Comparison of ENCODE assay signal across 1 cellular context in the genomic region with DNA sequence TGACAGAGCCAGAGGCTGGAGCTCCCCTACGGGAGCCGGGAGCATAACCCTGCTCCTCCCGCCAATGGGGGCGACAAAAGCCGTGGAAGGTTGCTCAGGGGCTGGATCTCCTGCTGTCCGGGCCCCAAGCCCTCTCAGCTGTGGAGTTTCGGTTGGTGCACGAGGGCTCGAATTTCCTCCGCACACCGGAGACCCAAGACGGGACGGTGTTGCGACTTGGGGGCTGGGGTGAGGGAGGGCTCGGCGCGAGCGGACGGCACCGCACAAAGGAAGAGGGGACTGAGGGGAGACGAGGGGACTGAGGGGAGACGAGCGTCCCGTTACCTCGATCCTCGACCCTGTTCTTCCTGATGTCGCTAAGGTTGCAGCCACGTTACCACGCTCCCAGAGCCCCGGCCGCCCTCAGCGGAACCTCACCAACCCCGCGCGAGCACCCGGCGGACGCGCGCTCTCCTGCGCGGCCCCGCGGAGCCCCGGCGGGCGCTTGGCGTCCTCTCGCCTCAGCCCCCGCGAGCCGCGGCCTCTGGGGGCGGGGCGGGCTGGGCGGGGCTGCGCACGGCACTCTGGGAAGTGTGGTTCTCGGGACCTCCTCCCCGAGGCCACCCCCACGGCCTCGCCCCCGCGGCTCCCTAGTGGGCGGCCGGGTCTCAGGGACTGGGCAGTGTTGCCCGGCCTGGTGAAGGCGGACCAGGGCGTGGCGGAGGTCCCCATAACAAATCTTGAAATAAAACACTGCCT.
TF ChIP-seq lines count a peak whose summit lies in the region.

A gene (minus strand): TSS at position 525 of the 738 bp plus-strand sequence. CDS start 25,079 bp downstream, outside the sequence.

TF ChIP-seq in HepG2, 621 proteins besides CTCF, POLR2A, EP300 and RAD21 (continued from another document and continues in another):
- TF ChIP-seq, protein P1, sequence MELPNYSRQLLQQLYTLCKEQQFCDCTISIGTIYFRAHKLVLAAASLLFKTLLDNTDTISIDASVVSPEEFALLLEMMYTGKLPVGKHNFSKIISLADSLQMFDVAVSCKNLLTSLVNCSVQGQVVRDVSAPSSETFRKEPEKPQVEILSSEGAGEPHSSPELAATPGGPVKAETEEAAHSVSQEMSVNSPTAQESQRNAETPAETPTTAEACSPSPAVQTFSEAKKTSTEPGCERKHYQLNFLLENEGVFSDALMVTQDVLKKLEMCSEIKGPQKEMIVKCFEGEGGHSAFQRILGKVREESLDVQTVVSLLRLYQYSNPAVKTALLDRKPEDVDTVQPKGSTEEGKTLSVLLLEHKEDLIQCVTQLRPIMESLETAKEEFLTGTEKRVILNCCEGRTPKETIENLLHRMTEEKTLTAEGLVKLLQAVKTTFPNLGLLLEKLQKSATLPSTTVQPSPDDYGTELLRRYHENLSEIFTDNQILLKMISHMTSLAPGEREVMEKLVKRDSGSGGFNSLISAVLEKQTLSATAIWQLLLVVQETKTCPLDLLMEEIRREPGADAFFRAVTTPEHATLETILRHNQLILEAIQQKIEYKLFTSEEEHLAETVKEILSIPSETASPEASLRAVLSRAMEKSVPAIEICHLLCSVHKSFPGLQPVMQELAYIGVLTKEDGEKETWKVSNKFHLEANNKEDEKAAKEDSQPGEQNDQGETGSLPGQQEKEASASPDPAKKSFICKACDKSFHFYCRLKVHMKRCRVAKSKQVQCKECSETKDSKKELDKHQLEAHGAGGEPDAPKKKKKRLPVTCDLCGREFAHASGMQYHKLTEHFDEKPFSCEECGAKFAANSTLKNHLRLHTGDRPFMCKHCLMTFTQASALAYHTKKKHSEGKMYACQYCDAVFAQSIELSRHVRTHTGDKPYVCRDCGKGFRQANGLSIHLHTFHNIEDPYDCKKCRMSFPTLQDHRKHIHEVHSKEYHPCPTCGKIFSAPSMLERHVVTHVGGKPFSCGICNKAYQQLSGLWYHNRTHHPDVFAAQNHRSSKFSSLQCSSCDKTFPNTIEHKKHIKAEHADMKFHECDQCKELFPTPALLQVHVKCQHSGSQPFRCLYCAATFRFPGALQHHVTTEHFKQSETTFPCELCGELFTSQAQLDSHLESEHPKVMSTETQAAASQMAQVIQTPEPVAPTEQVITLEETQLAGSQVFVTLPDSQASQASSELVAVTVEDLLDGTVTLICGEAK (IDR thresholded peaks at IDR 0.05): no peak
- TF ChIP-seq, protein P1 (CRISPR knock-in tag; IDR thresholded peaks at IDR 0.05): 0 out of 2 replicates have a peak, but pooled peaks have one; percentile 20
- TF ChIP-seq BRD4 (CRISPR knock-in tag; IDR thresholded peaks at IDR 0.05): no peak
- TF ChIP-seq ZNF329 (CRISPR knock-in tag; IDR thresholded peaks at IDR 0.05; ENCODE audit: low read depth): 0 out of 2 replicates have a peak, but pooled peaks have one; percentile 74
- TF ChIP-seq POLR2AphosphoS5 (IDR thresholded peaks at IDR 0.05; ENCODE audit: low read depth, low read length): peak; percentile 90
- TF ChIP-seq, protein P2, sequence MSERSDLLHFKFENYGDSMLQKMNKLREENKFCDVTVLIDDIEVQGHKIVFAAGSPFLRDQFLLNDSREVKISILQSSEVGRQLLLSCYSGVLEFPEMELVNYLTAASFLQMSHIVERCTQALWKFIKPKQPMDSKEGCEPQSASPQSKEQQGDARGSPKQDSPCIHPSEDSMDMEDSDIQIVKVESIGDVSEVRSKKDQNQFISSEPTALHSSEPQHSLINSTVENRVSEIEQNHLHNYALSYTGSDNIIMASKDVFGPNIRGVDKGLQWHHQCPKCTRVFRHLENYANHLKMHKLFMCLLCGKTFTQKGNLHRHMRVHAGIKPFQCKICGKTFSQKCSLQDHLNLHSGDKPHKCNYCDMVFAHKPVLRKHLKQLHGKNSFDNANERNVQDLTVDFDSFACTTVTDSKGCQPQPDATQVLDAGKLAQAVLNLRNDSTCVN (CRISPR knock-in tag; IDR thresholded peaks at IDR 0.05; ENCODE audit: borderline replicate concordance): no peak
- TF ChIP-seq ZNF484 (CRISPR knock-in tag; IDR thresholded peaks at IDR 0.05; ENCODE audit: borderline replicate concordance, low read depth): no peak
- no peak for TF ChIP-seq ZFP37 (CRISPR knock-in tag; IDR thresholded peaks at IDR 0.05; ENCODE audit: borderline replicate concordance)
- TF ChIP-seq, protein P3, sequence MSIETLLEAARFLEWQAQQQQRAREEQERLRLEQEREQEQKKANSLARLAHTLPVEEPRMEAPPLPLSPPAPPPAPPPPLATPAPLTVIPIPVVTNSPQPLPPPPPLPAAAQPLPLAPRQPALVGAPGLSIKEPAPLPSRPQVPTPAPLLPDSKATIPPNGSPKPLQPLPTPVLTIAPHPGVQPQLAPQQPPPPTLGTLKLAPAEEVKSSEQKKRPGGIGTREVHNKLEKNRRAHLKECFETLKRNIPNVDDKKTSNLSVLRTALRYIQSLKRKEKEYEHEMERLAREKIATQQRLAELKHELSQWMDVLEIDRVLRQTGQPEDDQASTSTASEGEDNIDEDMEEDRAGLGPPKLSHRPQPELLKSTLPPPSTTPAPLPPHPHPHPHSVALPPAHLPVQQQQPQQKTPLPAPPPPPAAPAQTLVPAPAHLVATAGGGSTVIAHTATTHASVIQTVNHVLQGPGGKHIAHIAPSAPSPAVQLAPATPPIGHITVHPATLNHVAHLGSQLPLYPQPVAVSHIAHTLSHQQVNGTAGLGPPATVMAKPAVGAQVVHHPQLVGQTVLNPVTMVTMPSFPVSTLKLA (IDR thresholded peaks at IDR 0.05): no peak
- TF ChIP-seq MATR3 (CRISPR knock-in tag; IDR thresholded peaks at IDR 0.05): no peak
- no peak for TF ChIP-seq MIER2 (CRISPR knock-in tag; IDR thresholded peaks at IDR 0.05)
- TF ChIP-seq, protein P4, sequence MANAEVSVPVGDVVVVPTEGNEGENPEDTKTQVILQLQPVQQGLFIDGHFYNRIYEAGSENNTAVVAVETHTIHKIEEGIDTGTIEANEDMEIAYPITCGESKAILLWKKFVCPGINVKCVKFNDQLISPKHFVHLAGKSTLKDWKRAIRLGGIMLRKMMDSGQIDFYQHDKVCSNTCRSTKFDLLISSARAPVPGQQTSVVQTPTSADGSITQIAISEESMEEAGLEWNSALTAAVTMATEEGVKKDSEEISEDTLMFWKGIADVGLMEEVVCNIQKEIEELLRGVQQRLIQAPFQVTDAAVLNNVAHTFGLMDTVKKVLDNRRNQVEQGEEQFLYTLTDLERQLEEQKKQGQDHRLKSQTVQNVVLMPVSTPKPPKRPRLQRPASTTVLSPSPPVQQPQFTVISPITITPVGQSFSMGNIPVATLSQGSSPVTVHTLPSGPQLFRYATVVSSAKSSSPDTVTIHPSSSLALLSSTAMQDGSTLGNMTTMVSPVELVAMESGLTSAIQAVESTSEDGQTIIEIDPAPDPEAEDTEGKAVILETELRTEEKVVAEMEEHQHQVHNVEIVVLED (CRISPR knock-in tag; IDR thresholded peaks at IDR 0.05; ENCODE audit: borderline replicate concordance): peak; percentile 45; the same call in 1 of the 2 replicates
- TF ChIP-seq, protein P5, sequence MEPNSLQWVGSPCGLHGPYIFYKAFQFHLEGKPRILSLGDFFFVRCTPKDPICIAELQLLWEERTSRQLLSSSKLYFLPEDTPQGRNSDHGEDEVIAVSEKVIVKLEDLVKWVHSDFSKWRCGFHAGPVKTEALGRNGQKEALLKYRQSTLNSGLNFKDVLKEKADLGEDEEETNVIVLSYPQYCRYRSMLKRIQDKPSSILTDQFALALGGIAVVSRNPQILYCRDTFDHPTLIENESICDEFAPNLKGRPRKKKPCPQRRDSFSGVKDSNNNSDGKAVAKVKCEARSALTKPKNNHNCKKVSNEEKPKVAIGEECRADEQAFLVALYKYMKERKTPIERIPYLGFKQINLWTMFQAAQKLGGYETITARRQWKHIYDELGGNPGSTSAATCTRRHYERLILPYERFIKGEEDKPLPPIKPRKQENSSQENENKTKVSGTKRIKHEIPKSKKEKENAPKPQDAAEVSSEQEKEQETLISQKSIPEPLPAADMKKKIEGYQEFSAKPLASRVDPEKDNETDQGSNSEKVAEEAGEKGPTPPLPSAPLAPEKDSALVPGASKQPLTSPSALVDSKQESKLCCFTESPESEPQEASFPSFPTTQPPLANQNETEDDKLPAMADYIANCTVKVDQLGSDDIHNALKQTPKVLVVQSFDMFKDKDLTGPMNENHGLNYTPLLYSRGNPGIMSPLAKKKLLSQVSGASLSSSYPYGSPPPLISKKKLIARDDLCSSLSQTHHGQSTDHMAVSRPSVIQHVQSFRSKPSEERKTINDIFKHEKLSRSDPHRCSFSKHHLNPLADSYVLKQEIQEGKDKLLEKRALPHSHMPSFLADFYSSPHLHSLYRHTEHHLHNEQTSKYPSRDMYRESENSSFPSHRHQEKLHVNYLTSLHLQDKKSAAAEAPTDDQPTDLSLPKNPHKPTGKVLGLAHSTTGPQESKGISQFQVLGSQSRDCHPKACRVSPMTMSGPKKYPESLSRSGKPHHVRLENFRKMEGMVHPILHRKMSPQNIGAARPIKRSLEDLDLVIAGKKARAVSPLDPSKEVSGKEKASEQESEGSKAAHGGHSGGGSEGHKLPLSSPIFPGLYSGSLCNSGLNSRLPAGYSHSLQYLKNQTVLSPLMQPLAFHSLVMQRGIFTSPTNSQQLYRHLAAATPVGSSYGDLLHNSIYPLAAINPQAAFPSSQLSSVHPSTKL (CRISPR knock-in tag; IDR thresholded peaks at IDR 0.05): peak; percentile 7; the same call in 1 of the 2 replicates
- 0 out of 2 replicates have a peak, but pooled peaks have one; percentile 67 for TF ChIP-seq ZNF446 (CRISPR knock-in tag; IDR thresholded peaks at IDR 0.05)
- no peak for TF ChIP-seq ZSCAN30 (CRISPR knock-in tag; IDR thresholded peaks at IDR 0.05)
- TF ChIP-seq ZNF709 (CRISPR knock-in tag; IDR thresholded peaks at IDR 0.05): peak; percentile 90; the same call in 1 of the 2 replicates
- TF ChIP-seq ZNF841 (CRISPR knock-in tag; IDR thresholded peaks at IDR 0.05; ENCODE audit: borderline replicate concordance): no peak
- TF ChIP-seq, protein P6, sequence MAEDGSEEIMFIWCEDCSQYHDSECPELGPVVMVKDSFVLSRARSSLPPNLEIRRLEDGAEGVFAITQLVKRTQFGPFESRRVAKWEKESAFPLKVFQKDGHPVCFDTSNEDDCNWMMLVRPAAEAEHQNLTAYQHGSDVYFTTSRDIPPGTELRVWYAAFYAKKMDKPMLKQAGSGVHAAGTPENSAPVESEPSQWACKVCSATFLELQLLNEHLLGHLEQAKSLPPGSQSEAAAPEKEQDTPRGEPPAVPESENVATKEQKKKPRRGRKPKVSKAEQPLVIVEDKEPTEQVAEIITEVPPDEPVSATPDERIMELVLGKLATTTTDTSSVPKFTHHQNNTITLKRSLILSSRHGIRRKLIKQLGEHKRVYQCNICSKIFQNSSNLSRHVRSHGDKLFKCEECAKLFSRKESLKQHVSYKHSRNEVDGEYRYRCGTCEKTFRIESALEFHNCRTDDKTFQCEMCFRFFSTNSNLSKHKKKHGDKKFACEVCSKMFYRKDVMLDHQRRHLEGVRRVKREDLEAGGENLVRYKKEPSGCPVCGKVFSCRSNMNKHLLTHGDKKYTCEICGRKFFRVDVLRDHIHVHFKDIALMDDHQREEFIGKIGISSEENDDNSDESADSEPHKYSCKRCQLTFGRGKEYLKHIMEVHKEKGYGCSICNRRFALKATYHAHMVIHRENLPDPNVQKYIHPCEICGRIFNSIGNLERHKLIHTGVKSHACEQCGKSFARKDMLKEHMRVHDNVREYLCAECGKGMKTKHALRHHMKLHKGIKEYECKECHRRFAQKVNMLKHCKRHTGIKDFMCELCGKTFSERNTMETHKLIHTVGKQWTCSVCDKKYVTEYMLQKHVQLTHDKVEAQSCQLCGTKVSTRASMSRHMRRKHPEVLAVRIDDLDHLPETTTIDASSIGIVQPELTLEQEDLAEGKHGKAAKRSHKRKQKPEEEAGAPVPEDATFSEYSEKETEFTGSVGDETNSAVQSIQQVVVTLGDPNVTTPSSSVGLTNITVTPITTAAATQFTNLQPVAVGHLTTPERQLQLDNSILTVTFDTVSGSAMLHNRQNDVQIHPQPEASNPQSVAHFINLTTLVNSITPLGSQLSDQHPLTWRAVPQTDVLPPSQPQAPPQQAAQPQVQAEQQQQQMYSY (CRISPR knock-in tag; IDR thresholded peaks at IDR 0.05): no peak; the same call in 1 of the 2 replicates
- no peak for TF ChIP-seq ZNF205 (CRISPR knock-in tag; IDR thresholded peaks at IDR 0.05)
- TF ChIP-seq AGO1 (IDR thresholded peaks at IDR 0.05; ENCODE audit: low read depth, low read length, poor library complexity, severe bottlenecking): peak; percentile 25
- TF ChIP-seq TP53 (CRISPR knock-in tag; conservative IDR thresholded peaks at IDR 0.05): no peak
- TF ChIP-seq, protein P7, sequence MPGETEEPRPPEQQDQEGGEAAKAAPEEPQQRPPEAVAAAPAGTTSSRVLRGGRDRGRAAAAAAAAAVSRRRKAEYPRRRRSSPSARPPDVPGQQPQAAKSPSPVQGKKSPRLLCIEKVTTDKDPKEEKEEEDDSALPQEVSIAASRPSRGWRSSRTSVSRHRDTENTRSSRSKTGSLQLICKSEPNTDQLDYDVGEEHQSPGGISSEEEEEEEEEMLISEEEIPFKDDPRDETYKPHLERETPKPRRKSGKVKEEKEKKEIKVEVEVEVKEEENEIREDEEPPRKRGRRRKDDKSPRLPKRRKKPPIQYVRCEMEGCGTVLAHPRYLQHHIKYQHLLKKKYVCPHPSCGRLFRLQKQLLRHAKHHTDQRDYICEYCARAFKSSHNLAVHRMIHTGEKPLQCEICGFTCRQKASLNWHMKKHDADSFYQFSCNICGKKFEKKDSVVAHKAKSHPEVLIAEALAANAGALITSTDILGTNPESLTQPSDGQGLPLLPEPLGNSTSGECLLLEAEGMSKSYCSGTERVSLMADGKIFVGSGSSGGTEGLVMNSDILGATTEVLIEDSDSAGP (CRISPR knock-in tag; IDR thresholded peaks at IDR 0.05; ENCODE audit: borderline replicate concordance): peak; percentile 69
